Comparison of ENCODE assay signal across 1 cellular context in genomic region chr7:101066858-101067227, GRCh38.
TF ChIP-seq lines count a peak whose summit lies in the region.

No MANE protein-coding gene starts in this region.

TF ChIP-seq in HEK293, 187 proteins besides CTCF, POLR2A, EP300 and RAD21 (continued from another document):
- TF ChIP-seq PRDM10 (tag by site-specific recombination; IDR thresholded peaks at IDR 0.05) (peak; percentile 39; the same call in 1 of the 2 replicates), OSR2 (tag by site-specific recombination; IDR thresholded peaks at IDR 0.05) (0 out of 2 replicates have a peak, but pooled peaks have one; percentile 56), ZNF660 (tag by site-specific recombination; IDR thresholded peaks at IDR 0.05) (no peak), ZNF692 (tag by site-specific recombination; IDR thresholded peaks at IDR 0.05) (no peak), WT1 (tag by site-specific recombination; IDR thresholded peaks at IDR 0.05) (no peak), ZNF580 (tag by site-specific recombination; IDR thresholded peaks at IDR 0.05) (no peak), ZNF629 (tag by site-specific recombination; IDR thresholded peaks at IDR 0.05) (no peak), ZNF621 (tag by site-specific recombination; IDR thresholded peaks at IDR 0.05) (no peak), ZNF423 (tag by site-specific recombination; IDR thresholded peaks at IDR 0.05) (peak; percentile 62; the same call in 1 of the 2 replicates), GLIS1 (tag by site-specific recombination; IDR thresholded peaks at IDR 0.05) (peak; percentile 97), KLF17 (tag by site-specific recombination; IDR thresholded peaks at IDR 0.05) (0 out of 2 replicates have a peak, but pooled peaks have one; percentile 14)
